ENCODE assay signal across 8 cellular contexts in genomic region chr17:30344283-30345088, GRCh38. TPM values are rescaled to one million over a fixed set of nuclear protein-coding genes. Genes with fewer than 3 reads are reported as not detected.
DNase-seq lines count a peak whose midpoint lies in the region; ATAC-seq and TF ChIP-seq lines count a peak whose summit lies in the region.

No MANE protein-coding gene starts in this region.

- POLR2A ChIA-PET in naive thymus-derived CD4-positive, alpha-beta T cell (lab: Charles Lee): interaction anchor here (0.8 kb wide), 1 partner anchor 28 kb away, joined by 3 read pairs; no protein-coding TSS in a partner anchor
- POLR2A ChIA-PET in activated CD4-positive, alpha-beta T cell treated with anti-CD3 and anti-CD28 coated beads, Interleukin-2, amount 10 ng/mL, durations not matched to agents 7 days and 5 days (lab: Charles Lee): interaction anchor here (0.6 kb wide), 2 partner anchors 46 to 182 kb away, joined by 3 read pairs; no protein-coding TSS in a partner anchor

- H3K4me3 ChIP-seq in epithelial cell of esophagus (ENCODE audit: low read length): no peak overlapping the region
- H3K4me3 ChIP-seq in naive thymus-derived CD4-positive, alpha-beta T cell (ENCODE audit: low read length): no peak overlapping the region

- H3K27ac ChIP-seq in naive thymus-derived CD4-positive, alpha-beta T cell (ENCODE audit: low read depth, low read length): no peak overlapping the region

- H3K4me3 Mint-ChIP-seq in naive thymus-derived CD4-positive, alpha-beta T cell: no peak overlapping the region
- no peak overlapping the region for H3K4me3 Mint-ChIP-seq in activated CD4-positive, alpha-beta T cell treated with anti-CD3 and anti-CD28 coated beads, Interleukin-2, amount 10 ng/mL, durations not matched to agents 7 days and 5 days

- H3K4me1 Mint-ChIP-seq in naive thymus-derived CD4-positive, alpha-beta T cell: peaks cover 6 to 8% (median 6%) of the 10 kb centered on the region in 7 donors
- H3K4me1 Mint-ChIP-seq in activated CD4-positive, alpha-beta T cell treated with anti-CD3 and anti-CD28 coated beads, Interleukin-2, amount 10 ng/mL, durations not matched to agents 7 days and 5 days: peaks cover 7% of the 10 kb centered on the region

- peaks cover 0 to 6% of the 10 kb centered on the region in 2 donors for H3K4me1 ChIP-seq in naive thymus-derived CD4-positive, alpha-beta T cell (ENCODE audit: control insufficient read depth in 2 of 2, insufficient read depth in 2 of 2, low read length in 2 of 2)

- no peaks in the 10 kb centered on the region for H3K9me3 ChIP-seq in naive thymus-derived CD4-positive, alpha-beta T cell (ENCODE audit: control insufficient read depth in 2 of 3, low read length in 3 of 3)

- TF ChIP-seq CTCF in epithelial cell of esophagus (IDR thresholded peaks at IDR 0.05; ENCODE audit: insufficient read depth, low read depth, low read length, missing control alignments): no peak

- CTCF ChIA-PET in naive thymus-derived CD4-positive, alpha-beta T cell (lab: Charles Lee): interaction anchor here (0.7 to 1.3 kb wide), 4 partner anchors 10 to 219 kb away, joined by 3 to 4 read pairs (median 4); partner anchors contain the start of gene CPD
- CTCF ChIA-PET in activated CD4-positive, alpha-beta T cell treated with anti-CD3 and anti-CD28 coated beads, Interleukin-2, amount 10 ng/mL, durations not matched to agents 7 days and 5 days (lab: Charles Lee): interaction anchor here (0.7 kb wide), 1 partner anchor 36 kb away, joined by 3 read pairs; no protein-coding TSS in a partner anchor

- peak; percentile 39 for DNase-seq in GM04503 (ENCODE audit: low read depth)
- DNase-seq in OCI-M1 (lab: John Stamatoyannopoulos, UW): peak; percentile 96
- DNase-seq in epithelial cell of esophagus (ENCODE audit: low read depth): peak; percentile 75
- DNase-seq in naive thymus-derived CD4-positive, alpha-beta T cell: no peak
- DNase-seq in NCI-H187 (lab: John Stamatoyannopoulos, UW): no peak
- no peak for DNase-seq in activated CD4-positive, alpha-beta T cell treated with anti-CD3 and anti-CD28 coated beads, Interleukin-2, amount 10 ng/mL, durations not matched to agents 7 days and 5 days
- no peak for DNase-seq in NCI-H524 treated with DMSO at 0.1 percent for 48 hours (lab: John Stamatoyannopoulos, UW)

- no peak overlapping the region for H3K27ac Mint-ChIP-seq in naive thymus-derived CD4-positive, alpha-beta T cell
- no peak overlapping the region for H3K27ac Mint-ChIP-seq in activated CD4-positive, alpha-beta T cell treated with anti-CD3 and anti-CD28 coated beads, Interleukin-2, amount 10 ng/mL, durations not matched to agents 7 days and 5 days

- H3K36me3 Mint-ChIP-seq in naive thymus-derived CD4-positive, alpha-beta T cell: no peaks in the 10 kb centered on the region
- H3K36me3 Mint-ChIP-seq in activated CD4-positive, alpha-beta T cell treated with anti-CD3 and anti-CD28 coated beads, Interleukin-2, amount 10 ng/mL, durations not matched to agents 7 days and 5 days (ENCODE audit: low read depth): no peaks in the 10 kb centered on the region

- no peaks in the 10 kb centered on the region for H3K36me3 ChIP-seq in naive thymus-derived CD4-positive, alpha-beta T cell (ENCODE audit: control insufficient read depth in 2 of 3, insufficient read depth in 3 of 3, low read length in 3 of 3)

- peaks cover 0 to 2% (median 0%) of the 10 kb centered on the region in 5 donors for H3K27me3 Mint-ChIP-seq in naive thymus-derived CD4-positive, alpha-beta T cell
- peaks cover 1% of the 10 kb centered on the region for H3K27me3 Mint-ChIP-seq in activated CD4-positive, alpha-beta T cell treated with anti-CD3 and anti-CD28 coated beads, Interleukin-2, amount 10 ng/mL, durations not matched to agents 7 days and 5 days

- H3K27me3 ChIP-seq in naive thymus-derived CD4-positive, alpha-beta T cell (ENCODE audit: control insufficient read depth in 2 of 2, insufficient read depth in 2 of 2, low read length in 2 of 2): no peaks in the 10 kb centered on the region

- no peaks in the 10 kb centered on the region for H3K9me3 Mint-ChIP-seq in naive thymus-derived CD4-positive, alpha-beta T cell
- H3K9me3 Mint-ChIP-seq in activated CD4-positive, alpha-beta T cell treated with anti-CD3 and anti-CD28 coated beads, Interleukin-2, amount 10 ng/mL, durations not matched to agents 7 days and 5 days: no peaks in the 10 kb centered on the region

- intact Hi-C loops in naive thymus-derived CD4-positive, alpha-beta T cell (cut with micrococcal nuclease): no loop called here

- peak; percentile 24 for ATAC-seq in naive thymus-derived CD4-positive, alpha-beta T cell
- ATAC-seq in HG03439 (IDR thresholded peaks at IDR 0.05; ENCODE audit: unreplicated experiment): no peak

RNA-seq across cellular contexts. Expression of gene TMIGD1, which starts 10.6 kb away (rescaled TPM):
- total RNA-seq in naive thymus-derived CD4-positive, alpha-beta T cell: not detected
- not detected for polyA plus RNA-seq in naive thymus-derived CD4-positive, alpha-beta T cell
- not detected for total RNA-seq in activated CD4-positive, alpha-beta T cell treated with anti-CD3 and anti-CD28 coated beads, Interleukin-2, amount 10 ng/mL, durations not matched to agents 7 days and 5 days

RNA-seq across cellular contexts. Expression of gene CPD, which starts 34.2 kb away (rescaled TPM):
- total RNA-seq in naive thymus-derived CD4-positive, alpha-beta T cell: 10 to 100 TPM; 16.5 to 52.9 (median 22.6) TPM
- polyA plus RNA-seq in naive thymus-derived CD4-positive, alpha-beta T cell: 10 to 100 TPM; 14.9 to 17.3 TPM
- 10 to 100 TPM; 19.9 to 20.6 TPM for total RNA-seq in activated CD4-positive, alpha-beta T cell treated with anti-CD3 and anti-CD28 coated beads, Interleukin-2, amount 10 ng/mL, durations not matched to agents 7 days and 5 days

RNA-seq across cellular contexts. Expression of gene BLMH, which starts 52.7 kb away (rescaled TPM):
- 10 to 100 TPM; 26.8 to 57.5 (median 40.1) TPM for total RNA-seq in naive thymus-derived CD4-positive, alpha-beta T cell
- polyA plus RNA-seq in naive thymus-derived CD4-positive, alpha-beta T cell: 10 to 100 TPM; 17.7 to 24.4 TPM
- total RNA-seq in activated CD4-positive, alpha-beta T cell treated with anti-CD3 and anti-CD28 coated beads, Interleukin-2, amount 10 ng/mL, durations not matched to agents 7 days and 5 days: 10 to 100 TPM; 47.0 to 52.7 TPM

Comparison
In these comparisons a context has a peak if more than half of its experiments do, and no peak if none do; other contexts are left out.
1. DNase-seq: peak in GM04503 (single experiment), OCI-M1 (single experiment) and epithelial cell of esophagus (single experiment); none in naive thymus-derived CD4-positive, alpha-beta T cell (0 of 9), NCI-H187 (0 of 2), activated CD4-positive, alpha-beta T cell treated with anti-CD3 and anti-CD28 coated beads, Interleukin-2, amount 10 ng/mL, durations not matched to agents 7 days and 5 days (single experiment) and NCI-H524 treated with DMSO at 0.1 percent for 48 hours (single experiment).